Comparison of ENCODE assay signal across 1 cellular context in genomic region chr22:41301085-41302015, GRCh38.
TF ChIP-seq lines count a peak whose summit lies in the region.

A gene with protein sequence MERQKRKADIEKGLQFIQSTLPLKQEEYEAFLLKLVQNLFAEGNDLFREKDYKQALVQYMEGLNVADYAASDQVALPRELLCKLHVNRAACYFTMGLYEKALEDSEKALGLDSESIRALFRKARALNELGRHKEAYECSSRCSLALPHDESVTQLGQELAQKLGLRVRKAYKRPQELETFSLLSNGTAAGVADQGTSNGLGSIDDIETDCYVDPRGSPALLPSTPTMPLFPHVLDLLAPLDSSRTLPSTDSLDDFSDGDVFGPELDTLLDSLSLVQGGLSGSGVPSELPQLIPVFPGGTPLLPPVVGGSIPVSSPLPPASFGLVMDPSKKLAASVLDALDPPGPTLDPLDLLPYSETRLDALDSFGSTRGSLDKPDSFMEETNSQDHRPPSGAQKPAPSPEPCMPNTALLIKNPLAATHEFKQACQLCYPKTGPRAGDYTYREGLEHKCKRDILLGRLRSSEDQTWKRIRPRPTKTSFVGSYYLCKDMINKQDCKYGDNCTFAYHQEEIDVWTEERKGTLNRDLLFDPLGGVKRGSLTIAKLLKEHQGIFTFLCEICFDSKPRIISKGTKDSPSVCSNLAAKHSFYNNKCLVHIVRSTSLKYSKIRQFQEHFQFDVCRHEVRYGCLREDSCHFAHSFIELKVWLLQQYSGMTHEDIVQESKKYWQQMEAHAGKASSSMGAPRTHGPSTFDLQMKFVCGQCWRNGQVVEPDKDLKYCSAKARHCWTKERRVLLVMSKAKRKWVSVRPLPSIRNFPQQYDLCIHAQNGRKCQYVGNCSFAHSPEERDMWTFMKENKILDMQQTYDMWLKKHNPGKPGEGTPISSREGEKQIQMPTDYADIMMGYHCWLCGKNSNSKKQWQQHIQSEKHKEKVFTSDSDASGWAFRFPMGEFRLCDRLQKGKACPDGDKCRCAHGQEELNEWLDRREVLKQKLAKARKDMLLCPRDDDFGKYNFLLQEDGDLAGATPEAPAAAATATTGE (plus strand): TSS chr22:41301525. CDS start chr22:41320661, 19,136 bp downstream.

TF ChIP-seq in HepG2, 621 proteins besides CTCF, POLR2A, EP300 and RAD21 (continued from another document and continues in another):
- TF ChIP-seq, protein P1, sequence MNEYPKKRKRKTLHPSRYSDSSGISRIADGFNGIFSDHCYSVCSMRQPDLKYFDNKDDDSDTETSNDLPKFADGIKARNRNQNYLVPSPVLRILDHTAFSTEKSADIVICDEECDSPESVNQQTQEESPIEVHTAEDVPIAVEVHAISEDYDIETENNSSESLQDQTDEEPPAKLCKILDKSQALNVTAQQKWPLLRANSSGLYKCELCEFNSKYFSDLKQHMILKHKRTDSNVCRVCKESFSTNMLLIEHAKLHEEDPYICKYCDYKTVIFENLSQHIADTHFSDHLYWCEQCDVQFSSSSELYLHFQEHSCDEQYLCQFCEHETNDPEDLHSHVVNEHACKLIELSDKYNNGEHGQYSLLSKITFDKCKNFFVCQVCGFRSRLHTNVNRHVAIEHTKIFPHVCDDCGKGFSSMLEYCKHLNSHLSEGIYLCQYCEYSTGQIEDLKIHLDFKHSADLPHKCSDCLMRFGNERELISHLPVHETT (CRISPR knock-in tag; conservative IDR thresholded peaks at IDR 0.05) = no peak
- TF ChIP-seq, protein P2, sequence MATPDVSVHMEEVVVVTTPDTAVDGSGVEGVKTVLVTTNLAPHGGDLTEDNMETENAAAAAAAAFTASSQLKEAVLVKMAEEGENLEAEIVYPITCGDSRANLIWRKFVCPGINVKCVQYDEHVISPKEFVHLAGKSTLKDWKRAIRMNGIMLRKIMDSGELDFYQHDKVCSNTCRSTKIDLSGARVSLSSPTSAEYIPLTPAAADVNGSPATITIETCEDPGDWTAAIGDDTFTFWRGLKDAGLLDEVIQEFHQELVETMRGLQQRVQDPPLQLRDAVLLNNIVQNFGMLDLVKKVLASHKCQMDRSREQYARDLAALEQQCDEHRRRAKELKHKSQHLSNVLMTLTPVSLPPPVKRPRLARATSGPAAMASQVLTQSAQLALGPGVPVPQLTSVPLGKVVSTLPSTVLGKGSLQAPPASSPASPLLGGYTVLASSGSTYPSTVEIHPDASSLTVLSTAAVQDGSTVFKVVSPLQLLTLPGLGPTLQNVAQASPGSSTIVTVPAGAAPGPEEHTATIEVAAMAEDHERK (CRISPR knock-in tag; IDR thresholded peaks at IDR 0.05; ENCODE audit: low read depth) = no peak
- TF ChIP-seq ZNF556 (CRISPR knock-in tag; IDR thresholded peaks at IDR 0.05; ENCODE audit: borderline replicate concordance) (no peak), ZNF720 (CRISPR knock-in tag; IDR thresholded peaks at IDR 0.05) (no peak), ZNF432 (CRISPR knock-in tag; IDR thresholded peaks at IDR 0.05; ENCODE audit: borderline replicate concordance) (no peak), CBX5 (CRISPR knock-in tag; IDR thresholded peaks at IDR 0.05; ENCODE audit: borderline replicate concordance) (0 out of 2 replicates have a peak, but pooled peaks have one; percentile 63), ZNF451 (CRISPR knock-in tag; IDR thresholded peaks at IDR 0.05) (peak; percentile 44; the same call in 1 of the 2 replicates), KLF11 (CRISPR knock-in tag; IDR thresholded peaks at IDR 0.05) (no peak), ZNF441 (CRISPR knock-in tag; IDR thresholded peaks at IDR 0.05; ENCODE audit: borderline replicate concordance) (0 out of 2 replicates have a peak, but pooled peaks have one; percentile 42), ZNF773 (CRISPR knock-in tag; IDR thresholded peaks at IDR 0.05; ENCODE audit: borderline replicate concordance) (0 out of 2 replicates have a peak, but pooled peaks have one; percentile 46), AGO2 (optimal IDR thresholded peaks at IDR 0.05; ENCODE audit: low read depth, low read length) (peak; percentile 82), ZBTB43 (CRISPR knock-in tag; conservative IDR thresholded peaks at IDR 0.05) (peak; percentile 59; the same call in 1 of the 2 replicates), ZNF577 (CRISPR knock-in tag; IDR thresholded peaks at IDR 0.05; ENCODE audit: borderline replicate concordance, low read depth) (no peak), ZNF138 (CRISPR knock-in tag; IDR thresholded peaks at IDR 0.05; ENCODE audit: low read depth) (no peak), TEAD2 (CRISPR knock-in tag; IDR thresholded peaks at IDR 0.05) (no peak), HOXA3 (CRISPR knock-in tag; IDR thresholded peaks at IDR 0.05) (peak; percentile 70; the same call in 1 of the 2 replicates), TP53 (CRISPR knock-in tag; conservative IDR thresholded peaks at IDR 0.05) (0 out of 2 replicates have a peak, but pooled peaks have one; percentile 42), SKI (IDR thresholded peaks at IDR 0.05; ENCODE audit: partially characterized antibody) (no peak), KDM6A (CRISPR knock-in tag; IDR thresholded peaks at IDR 0.05; ENCODE audit: low read depth) (no peak), RBFOX2 (IDR thresholded peaks at IDR 0.05; ENCODE audit: low read depth, low read length) (peak; percentile 90), MIER2 (CRISPR knock-in tag; IDR thresholded peaks at IDR 0.05) (no peak), ZMAT3 (CRISPR knock-in tag; conservative IDR thresholded peaks at IDR 0.05) (0 out of 2 replicates have a peak, but pooled peaks have one; percentile 43), KLF9 (CRISPR knock-in tag; IDR thresholded peaks at IDR 0.05; ENCODE audit: low read depth) (no peak), ZNF766 (CRISPR knock-in tag; IDR thresholded peaks at IDR 0.05; ENCODE audit: borderline replicate concordance) (0 out of 2 replicates have a peak, but pooled peaks have one; percentile 60), HDAC2 (CRISPR knock-in tag; IDR thresholded peaks at IDR 0.05) (no peak), FOSL2 (CRISPR knock-in tag; IDR thresholded peaks at IDR 0.05) (peak; percentile 39; the same call in 1 of the 2 replicates), RFX3 (CRISPR knock-in tag; IDR thresholded peaks at IDR 0.05) (no peak), MNT (IDR thresholded peaks at IDR 0.05) (no peak), ZNF619 (CRISPR knock-in tag; IDR thresholded peaks at IDR 0.05) (no peak), ZSCAN21 (CRISPR knock-in tag; IDR thresholded peaks at IDR 0.05; ENCODE audit: borderline replicate concordance) (0 out of 2 replicates have a peak, but pooled peaks have one; percentile 14), RORA (CRISPR knock-in tag; IDR thresholded peaks at IDR 0.05) (no peak), ZFP91 (CRISPR knock-in tag; IDR thresholded peaks at IDR 0.05; ENCODE audit: borderline replicate concordance) (0 out of 2 replicates have a peak, but pooled peaks have one; percentile 30), ISX (CRISPR knock-in tag; conservative IDR thresholded peaks at IDR 0.05) (0 out of 2 replicates have a peak, but pooled peaks have one; percentile 39), ZNF20 (CRISPR knock-in tag; IDR thresholded peaks at IDR 0.05) (no peak), ZNF790 (CRISPR knock-in tag; IDR thresholded peaks at IDR 0.05; ENCODE audit: borderline replicate concordance) (no peak), ARNT2 (CRISPR knock-in tag; IDR thresholded peaks at IDR 0.05; ENCODE audit: low read depth) (0 out of 2 replicates have a peak, but pooled peaks have one; percentile 33)
- TF ChIP-seq, protein P3, sequence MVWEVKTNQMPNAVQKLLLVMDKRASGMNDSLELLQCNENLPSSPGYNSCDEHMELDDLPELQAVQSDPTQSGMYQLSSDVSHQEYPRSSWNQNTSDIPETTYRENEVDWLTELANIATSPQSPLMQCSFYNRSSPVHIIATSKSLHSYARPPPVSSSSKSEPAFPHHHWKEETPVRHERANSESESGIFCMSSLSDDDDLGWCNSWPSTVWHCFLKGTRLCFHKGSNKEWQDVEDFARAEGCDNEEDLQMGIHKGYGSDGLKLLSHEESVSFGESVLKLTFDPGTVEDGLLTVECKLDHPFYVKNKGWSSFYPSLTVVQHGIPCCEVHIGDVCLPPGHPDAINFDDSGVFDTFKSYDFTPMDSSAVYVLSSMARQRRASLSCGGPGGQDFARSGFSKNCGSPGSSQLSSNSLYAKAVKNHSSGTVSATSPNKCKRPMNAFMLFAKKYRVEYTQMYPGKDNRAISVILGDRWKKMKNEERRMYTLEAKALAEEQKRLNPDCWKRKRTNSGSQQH (CRISPR knock-in tag; IDR thresholded peaks at IDR 0.05; ENCODE audit: low read depth) = 0 out of 2 replicates have a peak, but pooled peaks have one; percentile 29
- TF ChIP-seq, protein P4, sequence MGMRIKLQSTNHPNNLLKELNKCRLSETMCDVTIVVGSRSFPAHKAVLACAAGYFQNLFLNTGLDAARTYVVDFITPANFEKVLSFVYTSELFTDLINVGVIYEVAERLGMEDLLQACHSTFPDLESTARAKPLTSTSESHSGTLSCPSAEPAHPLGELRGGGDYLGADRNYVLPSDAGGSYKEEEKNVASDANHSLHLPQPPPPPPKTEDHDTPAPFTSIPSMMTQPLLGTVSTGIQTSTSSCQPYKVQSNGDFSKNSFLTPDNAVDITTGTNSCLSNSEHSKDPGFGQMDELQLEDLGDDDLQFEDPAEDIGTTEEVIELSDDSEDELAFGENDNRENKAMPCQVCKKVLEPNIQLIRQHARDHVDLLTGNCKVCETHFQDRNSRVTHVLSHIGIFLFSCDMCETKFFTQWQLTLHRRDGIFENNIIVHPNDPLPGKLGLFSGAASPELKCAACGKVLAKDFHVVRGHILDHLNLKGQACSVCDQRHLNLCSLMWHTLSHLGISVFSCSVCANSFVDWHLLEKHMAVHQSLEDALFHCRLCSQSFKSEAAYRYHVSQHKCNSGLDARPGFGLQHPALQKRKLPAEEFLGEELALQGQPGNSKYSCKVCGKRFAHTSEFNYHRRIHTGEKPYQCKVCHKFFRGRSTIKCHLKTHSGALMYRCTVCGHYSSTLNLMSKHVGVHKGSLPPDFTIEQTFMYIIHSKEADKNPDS (CRISPR knock-in tag; IDR thresholded peaks at IDR 0.05) = no peak
- TF ChIP-seq, protein P5, sequence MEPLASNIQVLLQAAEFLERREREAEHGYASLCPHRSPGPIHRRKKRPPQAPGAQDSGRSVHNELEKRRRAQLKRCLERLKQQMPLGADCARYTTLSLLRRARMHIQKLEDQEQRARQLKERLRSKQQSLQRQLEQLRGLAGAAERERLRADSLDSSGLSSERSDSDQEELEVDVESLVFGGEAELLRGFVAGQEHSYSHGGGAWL (CRISPR knock-in tag; IDR thresholded peaks at IDR 0.05) = peak; percentile 76
- TF ChIP-seq, protein P6, sequence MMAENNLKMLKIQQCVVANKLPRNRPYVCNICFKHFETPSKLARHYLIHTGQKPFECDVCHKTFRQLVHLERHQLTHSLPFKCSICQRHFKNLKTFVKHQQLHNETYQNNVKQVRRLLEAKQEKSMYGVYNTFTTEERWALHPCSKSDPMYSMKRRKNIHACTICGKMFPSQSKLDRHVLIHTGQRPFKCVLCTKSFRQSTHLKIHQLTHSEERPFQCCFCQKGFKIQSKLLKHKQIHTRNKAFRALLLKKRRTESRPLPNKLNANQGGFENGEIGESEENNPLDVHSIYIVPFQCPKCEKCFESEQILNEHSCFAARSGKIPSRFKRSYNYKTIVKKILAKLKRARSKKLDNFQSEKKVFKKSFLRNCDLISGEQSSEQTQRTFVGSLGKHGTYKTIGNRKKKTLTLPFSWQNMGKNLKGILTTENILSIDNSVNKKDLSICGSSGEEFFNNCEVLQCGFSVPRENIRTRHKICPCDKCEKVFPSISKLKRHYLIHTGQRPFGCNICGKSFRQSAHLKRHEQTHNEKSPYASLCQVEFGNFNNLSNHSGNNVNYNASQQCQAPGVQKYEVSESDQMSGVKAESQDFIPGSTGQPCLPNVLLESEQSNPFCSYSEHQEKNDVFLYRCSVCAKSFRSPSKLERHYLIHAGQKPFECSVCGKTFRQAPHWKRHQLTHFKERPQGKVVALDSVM (CRISPR knock-in tag; IDR thresholded peaks at IDR 0.05) = no peak
- TF ChIP-seq, protein P7, sequence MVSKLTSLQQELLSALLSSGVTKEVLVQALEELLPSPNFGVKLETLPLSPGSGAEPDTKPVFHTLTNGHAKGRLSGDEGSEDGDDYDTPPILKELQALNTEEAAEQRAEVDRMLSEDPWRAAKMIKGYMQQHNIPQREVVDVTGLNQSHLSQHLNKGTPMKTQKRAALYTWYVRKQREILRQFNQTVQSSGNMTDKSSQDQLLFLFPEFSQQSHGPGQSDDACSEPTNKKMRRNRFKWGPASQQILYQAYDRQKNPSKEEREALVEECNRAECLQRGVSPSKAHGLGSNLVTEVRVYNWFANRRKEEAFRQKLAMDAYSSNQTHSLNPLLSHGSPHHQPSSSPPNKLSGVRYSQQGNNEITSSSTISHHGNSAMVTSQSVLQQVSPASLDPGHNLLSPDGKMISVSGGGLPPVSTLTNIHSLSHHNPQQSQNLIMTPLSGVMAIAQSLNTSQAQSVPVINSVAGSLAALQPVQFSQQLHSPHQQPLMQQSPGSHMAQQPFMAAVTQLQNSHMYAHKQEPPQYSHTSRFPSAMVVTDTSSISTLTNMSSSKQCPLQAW (CRISPR knock-in tag; IDR thresholded peaks at IDR 0.05) = peak; percentile 39; the same call in 1 of the 2 replicates
- TF ChIP-seq, protein P8, sequence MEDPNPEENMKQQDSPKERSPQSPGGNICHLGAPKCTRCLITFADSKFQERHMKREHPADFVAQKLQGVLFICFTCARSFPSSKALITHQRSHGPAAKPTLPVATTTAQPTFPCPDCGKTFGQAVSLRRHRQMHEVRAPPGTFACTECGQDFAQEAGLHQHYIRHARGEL (CRISPR knock-in tag; IDR thresholded peaks at IDR 0.05) = no peak
